In genomic region chr9:89314955-89315354, GRCh38 we compare ENCODE assay signal across 1 cellular context.
TF ChIP-seq lines count a peak whose summit lies in the region.

No MANE protein-coding gene starts in this region.

TF ChIP-seq in GM23338, 12 proteins besides CTCF, POLR2A, EP300 and RAD21 (continued from another document):
- TF ChIP-seq, protein P1, sequence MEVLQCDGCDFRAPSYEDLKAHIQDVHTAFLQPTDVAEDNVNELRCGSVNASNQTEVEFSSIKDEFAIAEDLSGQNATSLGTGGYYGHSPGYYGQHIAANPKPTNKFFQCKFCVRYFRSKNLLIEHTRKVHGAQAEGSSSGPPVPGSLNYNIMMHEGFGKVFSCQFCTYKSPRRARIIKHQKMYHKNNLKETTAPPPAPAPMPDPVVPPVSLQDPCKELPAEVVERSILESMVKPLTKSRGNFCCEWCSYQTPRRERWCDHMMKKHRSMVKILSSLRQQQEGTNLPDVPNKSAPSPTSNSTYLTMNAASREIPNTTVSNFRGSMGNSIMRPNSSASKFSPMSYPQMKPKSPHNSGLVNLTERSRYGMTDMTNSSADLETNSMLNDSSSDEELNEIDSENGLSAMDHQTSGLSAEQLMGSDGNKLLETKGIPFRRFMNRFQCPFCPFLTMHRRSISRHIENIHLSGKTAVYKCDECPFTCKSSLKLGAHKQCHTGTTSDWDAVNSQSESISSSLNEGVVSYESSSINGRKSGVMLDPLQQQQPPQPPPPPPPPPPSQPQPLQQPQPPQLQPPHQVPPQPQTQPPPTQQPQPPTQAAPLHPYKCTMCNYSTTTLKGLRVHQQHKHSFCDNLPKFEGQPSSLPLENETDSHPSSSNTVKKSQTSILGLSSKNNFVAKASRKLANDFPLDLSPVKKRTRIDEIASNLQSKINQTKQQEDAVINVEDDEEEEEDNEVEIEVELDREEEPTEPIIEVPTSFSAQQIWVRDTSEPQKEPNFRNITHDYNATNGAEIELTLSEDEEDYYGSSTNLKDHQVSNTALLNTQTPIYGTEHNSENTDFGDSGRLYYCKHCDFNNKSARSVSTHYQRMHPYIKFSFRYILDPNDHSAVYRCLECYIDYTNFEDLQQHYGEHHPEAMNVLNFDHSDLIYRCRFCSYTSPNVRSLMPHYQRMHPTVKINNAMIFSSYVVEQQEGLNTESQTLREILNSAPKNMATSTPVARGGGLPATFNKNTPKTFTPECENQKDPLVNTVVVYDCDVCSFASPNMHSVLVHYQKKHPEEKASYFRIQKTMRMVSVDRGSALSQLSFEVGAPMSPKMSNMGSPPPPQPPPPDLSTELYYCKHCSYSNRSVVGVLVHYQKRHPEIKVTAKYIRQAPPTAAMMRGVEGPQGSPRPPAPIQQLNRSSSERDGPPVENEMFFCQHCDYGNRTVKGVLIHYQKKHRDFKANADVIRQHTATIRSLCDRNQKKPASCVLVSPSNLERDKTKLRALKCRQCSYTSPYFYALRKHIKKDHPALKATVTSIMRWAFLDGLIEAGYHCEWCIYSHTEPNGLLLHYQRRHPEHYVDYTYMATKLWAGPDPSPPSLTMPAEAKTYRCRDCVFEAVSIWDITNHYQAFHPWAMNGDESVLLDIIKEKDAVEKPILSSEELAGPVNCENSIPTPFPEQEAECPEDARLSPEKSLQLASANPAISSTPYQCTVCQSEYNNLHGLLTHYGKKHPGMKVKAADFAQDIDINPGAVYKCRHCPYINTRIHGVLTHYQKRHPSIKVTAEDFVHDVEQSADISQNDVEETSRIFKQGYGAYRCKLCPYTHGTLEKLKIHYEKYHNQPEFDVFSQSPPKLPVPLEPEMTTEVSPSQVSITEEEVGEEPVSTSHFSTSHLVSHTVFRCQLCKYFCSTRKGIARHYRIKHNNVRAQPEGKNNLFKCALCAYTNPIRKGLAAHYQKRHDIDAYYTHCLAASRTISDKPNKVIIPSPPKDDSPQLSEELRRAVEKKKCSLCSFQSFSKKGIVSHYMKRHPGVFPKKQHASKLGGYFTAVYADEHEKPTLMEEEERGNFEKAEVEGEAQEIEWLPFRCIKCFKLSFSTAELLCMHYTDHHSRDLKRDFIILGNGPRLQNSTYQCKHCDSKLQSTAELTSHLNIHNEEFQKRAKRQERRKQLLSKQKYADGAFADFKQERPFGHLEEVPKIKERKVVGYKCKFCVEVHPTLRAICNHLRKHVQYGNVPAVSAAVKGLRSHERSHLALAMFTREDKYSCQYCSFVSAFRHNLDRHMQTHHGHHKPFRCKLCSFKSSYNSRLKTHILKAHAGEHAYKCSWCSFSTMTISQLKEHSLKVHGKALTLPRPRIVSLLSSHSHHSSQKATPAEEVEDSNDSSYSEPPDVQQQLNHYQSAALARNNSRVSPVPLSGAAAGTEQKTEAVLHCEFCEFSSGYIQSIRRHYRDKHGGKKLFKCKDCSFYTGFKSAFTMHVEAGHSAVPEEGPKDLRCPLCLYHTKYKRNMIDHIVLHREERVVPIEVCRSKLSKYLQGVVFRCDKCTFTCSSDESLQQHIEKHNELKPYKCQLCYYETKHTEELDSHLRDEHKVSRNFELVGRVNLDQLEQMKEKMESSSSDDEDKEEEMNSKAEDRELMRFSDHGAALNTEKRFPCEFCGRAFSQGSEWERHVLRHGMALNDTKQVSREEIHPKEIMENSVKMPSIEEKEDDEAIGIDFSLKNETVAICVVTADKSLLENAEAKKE (CRISPR knock-in tag; IDR thresholded peaks at IDR 0.05): no peak
- TF ChIP-seq STAT1 (IDR thresholded peaks at IDR 0.05; ENCODE audit: unreplicated experiment) (no peak), ZNF331 (CRISPR knock-in tag; IDR thresholded peaks at IDR 0.05; ENCODE audit: low read depth) (no peak), EZH2phosphoT487 (IDR thresholded peaks at IDR 0.05; ENCODE audit: unreplicated experiment) (no peak)
TF ChIP-seq in GM23338: peak in this region for 0.
